Comparison of ENCODE assay signal across 11 cellular contexts in genomic region chr7:148584154-148584827, GRCh38. TPM values are rescaled to one million over a fixed set of nuclear protein-coding genes. Genes with fewer than 3 reads are reported as not detected.
DNase-seq lines count a peak whose midpoint lies in the region; ATAC-seq, FAIRE-seq and TF ChIP-seq lines count a peak whose summit lies in the region.
"Had no signal": no experiment of that assay in that cellular context is flagged by ENCODE, and none has a peak within 500 bp of the region (broad histone marks: within the 10 kb centered on the region; RNA-seq: fewer than 3 reads in every experiment).

No MANE protein-coding gene starts in this region.

- H3K9ac ChIP-seq in Loucy (ENCODE audit: low read depth, low read length, poor library complexity, severe bottlenecking) = no peak overlapping the region

- TF ChIP-seq EP300 in suprapubic skin (IDR thresholded peaks at IDR 0.05) = no peak

- no peaks in the 10 kb centered on the region for H3F3A ChIP-seq in Loucy (ENCODE audit: low read depth)

- no peak overlapping the region for H3K4me2 ChIP-seq in Loucy (ENCODE audit: low read depth, low read length, poor library complexity, severe bottlenecking)

- no peak for TF ChIP-seq POLR2A in H54 (IDR thresholded peaks at IDR 0.05; ENCODE audit: low read depth, low read length)
- no peak for TF ChIP-seq POLR2A in suprapubic skin (IDR thresholded peaks at IDR 0.05)

- no peaks in the 10 kb centered on the region for H3K4me1 ChIP-seq in Loucy (ENCODE audit: insufficient read depth, low read length, poor library complexity, severe bottlenecking)
- H3K4me1 ChIP-seq in suprapubic skin = no peaks in the 10 kb centered on the region

- no peak overlapping the region for H3K4me3 ChIP-seq in Loucy (ENCODE audit: low read length, poor library complexity, severe bottlenecking)
- H3K4me3 ChIP-seq in suprapubic skin = no peak overlapping the region

- no peaks in the 10 kb centered on the region for H4K20me1 ChIP-seq in Loucy (ENCODE audit: insufficient read depth, low read length, poor library complexity, severe bottlenecking)

- H3K36me3 ChIP-seq in Loucy (ENCODE audit: insufficient read depth, low read length) = no peaks in the 10 kb centered on the region
- no peaks in the 10 kb centered on the region for H3K36me3 ChIP-seq in suprapubic skin
- H3K36me3 ChIP-seq: neutrophil had no signal

- H3K9me2 ChIP-seq in Loucy (replicated peaks; ENCODE audit: low read depth, low read length) = no peaks in the 10 kb centered on the region

- TF ChIP-seq CTCF in Loucy (conservative IDR thresholded peaks at IDR 0.05; ENCODE audit: low read length) (no peak), suprapubic skin (IDR thresholded peaks at IDR 0.05) (no peak)

- H2AFZ ChIP-seq in Loucy (ENCODE audit: low read length) = 0 out of 2 replicates have a peak overlapping the region, but pooled peaks have one; percentile 21

- no peaks in the 10 kb centered on the region for H3K27me3 ChIP-seq in Loucy (ENCODE audit: insufficient read depth, low read length, poor library complexity, severe bottlenecking)
- H3K27me3 ChIP-seq in suprapubic skin = peaks cover 8% of the 10 kb centered on the region
- H3K27me3 ChIP-seq: neutrophil had no signal

- no peak for DNase-seq in GM19239 (ENCODE audit: insufficient read length, low spot score)
- no peak for DNase-seq in H54 (ENCODE audit: insufficient read length, low spot score)
- no peak for DNase-seq in suprapubic skin (ENCODE audit: low spot score in 2 of 2)
- no peak for DNase-seq in head of caudate nucleus
- DNase-seq in cardiac septum (ENCODE audit: low spot score) = no peak
- DNase-seq: GOT3 had no signal

- no peaks in the 10 kb centered on the region for H3K79me2 ChIP-seq in Loucy (ENCODE audit: insufficient read depth, low read length)

- no peak overlapping the region for H3K27ac ChIP-seq in suprapubic skin
- H3K27ac ChIP-seq: epithelial cell of prostate, neutrophil had no signal

- ATAC-seq in GM18499 (IDR thresholded peaks at IDR 0.05; ENCODE audit: insufficient read depth, unreplicated experiment) (peak; percentile 98), HG02852 (IDR thresholded peaks at IDR 0.05; ENCODE audit: unreplicated experiment) (peak; percentile 98)

- intact Hi-C loops in head of caudate nucleus (cut with DNase I) (no loop called here), cardiac septum (cut with DNase I) (no loop called here)

- peak; percentile 71 for FAIRE-seq in GM19239 (lab: Jason Lieb, UNC)
- no peak for FAIRE-seq in H54 (lab: Jason Lieb, UNC)

- H3K9me3 ChIP-seq in Loucy (ENCODE audit: insufficient read depth, low read depth, low read length) (no peaks in the 10 kb centered on the region), suprapubic skin (no peaks in the 10 kb centered on the region)
- H3K9me3 ChIP-seq: neutrophil had no signal

- WGBS in suprapubic skin = 61% methylated on average over 5 of the region's 5 CpGs

RNA-seq across cellular contexts. Expression of gene C7orf33, which starts 6.3 kb away (rescaled TPM):
- total RNA-seq in suprapubic skin (not detected), cardiac septum (not detected)
